In genomic region chr16:87713469-87714229, GRCh38 we compare ENCODE assay signal across 9 cellular contexts. TPM values are rescaled to one million over a fixed set of nuclear protein-coding genes. Genes with fewer than 3 reads are reported as not detected.
DNase-seq lines count a peak whose midpoint lies in the region; ATAC-seq and TF ChIP-seq lines count a peak whose summit lies in the region.
"Had no signal": no experiment of that assay in that cellular context is flagged by ENCODE, and none has a peak within 500 bp of the region (broad histone marks: within the 10 kb centered on the region; RNA-seq: fewer than 3 reads in every experiment).

No MANE protein-coding gene starts in this region.

- POLR2A ChIA-PET in CD8-positive, alpha-beta T cell (lab: Charles Lee): interaction anchor here (1.1 to 1.3 kb wide), 2 partner anchors 51 to 156 kb away, joined by 3 read pairs; partner anchors contain the start of gene SLC7A5
- POLR2A ChIA-PET in activated CD4-positive, alpha-beta T cell treated with anti-CD3 and anti-CD28 coated beads for 36 hours (lab: Charles Lee): no interaction called here

- no peaks in the 10 kb centered on the region for H3K27me3 Mint-ChIP-seq in CD8-positive, alpha-beta T cell (ENCODE audit: low read depth)
- no peaks in the 10 kb centered on the region for H3K27me3 Mint-ChIP-seq in activated CD4-positive, alpha-beta T cell treated with anti-CD3 and anti-CD28 coated beads for 36 hours

- no peak overlapping the region for H3K4me3 ChIP-seq in CD8-positive, alpha-beta T cell (ENCODE audit: low read depth, low read length)
- H3K4me3 ChIP-seq in sigmoid colon: no peak overlapping the region
- no peak overlapping the region for H3K4me3 ChIP-seq in ascending aorta

- 80 to 93% methylated on average over 19 of the region's 19 CpGs for WGBS in sigmoid colon, 2 donors

- peaks cover 32% of the 10 kb centered on the region for H3K4me1 ChIP-seq in CD8-positive, alpha-beta T cell (ENCODE audit: insufficient read depth, low read length)
- H3K4me1 ChIP-seq in sigmoid colon (no peaks in the 10 kb centered on the region), ascending aorta (no peaks in the 10 kb centered on the region)

- DNase-seq in CD8-positive, alpha-beta T cell: peak; percentile 36 to 76 (median 59)
- DNase-seq in activated CD4-positive, alpha-beta T cell treated with anti-CD3 and anti-CD28 coated beads for 36 hours: peak; percentile 84
- peak; percentile 56 for DNase-seq in activated naive CD4-positive, alpha-beta T cell treated with anti-CD3 and anti-CD28 coated beads, Interleukin-2, amount 50 U/mL, for 16 hours
- peak; percentile 44 for DNase-seq in stimulated activated CD4-positive, alpha-beta T cell treated with anti-CD3 and anti-CD28 coated beads, Interleukin-2, amount 100 ng/mL, for 4 hours (ENCODE audit: low read depth)
- DNase-seq in sigmoid colon: no peak
- DNase-seq in mucosa of gallbladder (ENCODE audit: low spot score): no peak
- DNase-seq in ascending aorta (ENCODE audit: low spot score in 2 of 2): no peak
- DNase-seq: NCI-H1048 had no signal

- ATAC-seq in CD8-positive, alpha-beta T cell: peak; percentile 91
- ATAC-seq in activated CD4-positive, alpha-beta T cell treated with anti-CD3 and anti-CD28 coated beads for 36 hours: peak; percentile 97
- ATAC-seq in HG03521 (IDR thresholded peaks at IDR 0.05; ENCODE audit: unreplicated experiment): no peak

- peak overlapping the region; percentile 23 for H3K27ac ChIP-seq in CD8-positive, alpha-beta T cell (ENCODE audit: low read depth, low read length)
- H3K27ac ChIP-seq in sigmoid colon (no peak overlapping the region), ascending aorta (no peak overlapping the region)

- peaks cover 40% of the 10 kb centered on the region for H3K36me3 ChIP-seq in CD8-positive, alpha-beta T cell (ENCODE audit: insufficient read depth, low read length)
- H3K36me3 ChIP-seq in sigmoid colon (peaks cover 8 to 81% (median 27%) of the 10 kb centered on the region in 4 donors), ascending aorta (peaks cover 22 to 61% of the 10 kb centered on the region in 2 donors)

- CTCF ChIA-PET in CD8-positive, alpha-beta T cell (lab: Charles Lee): interaction anchor here (1.1 to 2.1 kb wide), 2 partner anchors 10 to 55 kb away, joined by 4 to 8 read pairs; no protein-coding TSS in a partner anchor
- CTCF ChIA-PET in activated CD4-positive, alpha-beta T cell treated with anti-CD3 and anti-CD28 coated beads for 36 hours (lab: Charles Lee): interaction anchor here (0.7 to 2.0 kb wide), 3 partner anchors 8 to 55 kb away, joined by 3 to 8 read pairs (median 5); no protein-coding TSS in a partner anchor

- peak overlapping the region; percentile 47 for H3K4me3 Mint-ChIP-seq in CD8-positive, alpha-beta T cell
- no peak overlapping the region for H3K4me3 Mint-ChIP-seq in activated CD4-positive, alpha-beta T cell treated with anti-CD3 and anti-CD28 coated beads for 36 hours

- intact Hi-C loops in CD8-positive, alpha-beta T cell (cut with DNase I, micrococcal nuclease): loop anchor here in 1 of 2 experiments (5.0 kb wide), 1 partner anchor 54 kb away; the partner anchor contains the start of gene KLHDC4
- intact Hi-C loops in activated CD4-positive, alpha-beta T cell treated with anti-CD3 and anti-CD28 coated beads for 36 hours (cut with DNase I, micrococcal nuclease): loop anchor here in 1 of 2 experiments (1.0 kb wide), 1 partner anchor 53 kb away; no protein-coding TSS in a partner anchor
- intact Hi-C loops in sigmoid colon (cut with DNase I): no loop called here
- intact Hi-C loops in ascending aorta (cut with DNase I): no loop called here

- no peak for TF ChIP-seq EP300 in sigmoid colon (IDR thresholded peaks at IDR 0.05)

- no peak for TF ChIP-seq CTCF in CD8-positive, alpha-beta T cell (IDR thresholded peaks at IDR 0.05)
- no peak for TF ChIP-seq CTCF in sigmoid colon (IDR thresholded peaks at IDR 0.05)
- TF ChIP-seq CTCF in ascending aorta (IDR thresholded peaks at IDR 0.05): no peak

- TF ChIP-seq POLR2A in sigmoid colon (IDR thresholded peaks at IDR 0.05): no peak

- peak overlapping the region; percentile 93 for H3K27ac Mint-ChIP-seq in CD8-positive, alpha-beta T cell
- H3K27ac Mint-ChIP-seq in activated CD4-positive, alpha-beta T cell treated with anti-CD3 and anti-CD28 coated beads for 36 hours: peak overlapping the region; percentile 75

- peaks cover 61% of the 10 kb centered on the region for H3K36me3 Mint-ChIP-seq in CD8-positive, alpha-beta T cell
- peaks cover 37% of the 10 kb centered on the region for H3K36me3 Mint-ChIP-seq in activated CD4-positive, alpha-beta T cell treated with anti-CD3 and anti-CD28 coated beads for 36 hours (ENCODE audit: low read depth)

- H3K9me3 ChIP-seq in CD8-positive, alpha-beta T cell (ENCODE audit: low read length): no peaks in the 10 kb centered on the region
- no peaks in the 10 kb centered on the region for H3K9me3 ChIP-seq in sigmoid colon
- no peaks in the 10 kb centered on the region for H3K9me3 ChIP-seq in ascending aorta

- no peaks in the 10 kb centered on the region for H3K9me3 Mint-ChIP-seq in CD8-positive, alpha-beta T cell
- H3K9me3 Mint-ChIP-seq in activated CD4-positive, alpha-beta T cell treated with anti-CD3 and anti-CD28 coated beads for 36 hours (ENCODE audit: low read depth): no peaks in the 10 kb centered on the region

- H3K27me3 ChIP-seq in CD8-positive, alpha-beta T cell (ENCODE audit: insufficient read depth, low read length): no peaks in the 10 kb centered on the region
- H3K27me3 ChIP-seq in sigmoid colon: no peaks in the 10 kb centered on the region
- H3K27me3 ChIP-seq in ascending aorta: no peaks in the 10 kb centered on the region

- peaks cover 39% of the 10 kb centered on the region for H3K4me1 Mint-ChIP-seq in CD8-positive, alpha-beta T cell (ENCODE audit: low read depth)
- H3K4me1 Mint-ChIP-seq in activated CD4-positive, alpha-beta T cell treated with anti-CD3 and anti-CD28 coated beads for 36 hours: peaks cover 27% of the 10 kb centered on the region

RNA-seq across cellular contexts. Expression of gene KLHDC4, which starts 52.1 kb away (rescaled TPM):
- total RNA-seq in CD8-positive, alpha-beta T cell: 10 to 100 TPM; 74.0 to 81.6 TPM
- 10 to 100 TPM; 67.0 to 77.3 TPM for total RNA-seq in activated CD4-positive, alpha-beta T cell treated with anti-CD3 and anti-CD28 coated beads for 36 hours
- total RNA-seq in sigmoid colon (10 to 100 TPM; 24.6 to 28.5 (median 25.5) TPM), mucosa of gallbladder (31.8 TPM), ascending aorta (38.4 TPM)
- polyA plus RNA-seq in sigmoid colon: 10 to 100 TPM; 12.7 to 71.0 (median 18.0) TPM

Comparison
In these comparisons a context has a peak if more than half of its experiments do, and no peak if none do; other contexts are left out.
1. DNase-seq: peak in CD8-positive, alpha-beta T cell (7 of 7), activated CD4-positive, alpha-beta T cell treated with anti-CD3 and anti-CD28 coated beads for 36 hours (single experiment), activated naive CD4-positive, alpha-beta T cell treated with anti-CD3 and anti-CD28 coated beads, Interleukin-2, amount 50 U/mL, for 16 hours (single experiment) and stimulated activated CD4-positive, alpha-beta T cell treated with anti-CD3 and anti-CD28 coated beads, Interleukin-2, amount 100 ng/mL, for 4 hours (single experiment); none in sigmoid colon (single experiment), mucosa of gallbladder (single experiment) and ascending aorta (0 of 2).